ENCODE assay signal across 9 cellular contexts in the genomic region with DNA sequence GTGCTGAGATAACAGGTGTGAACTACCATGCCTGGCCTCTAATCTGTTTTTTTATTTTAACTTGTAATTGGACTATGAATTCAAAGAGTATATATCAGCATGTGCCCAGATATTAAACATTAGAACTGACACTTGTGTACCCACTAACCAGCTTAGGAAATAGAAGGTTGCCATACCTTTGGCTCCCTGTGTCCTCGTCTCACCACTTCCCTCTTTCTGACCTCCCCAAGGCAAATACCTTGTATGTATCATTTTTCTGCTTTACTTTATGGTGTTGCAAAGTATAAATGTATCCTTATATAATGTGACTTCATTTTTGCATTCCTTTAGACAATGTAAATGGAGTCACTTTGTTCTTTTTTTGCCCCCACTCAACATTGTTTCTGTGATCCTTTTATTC. TPM values are rescaled to one million over a fixed set of nuclear protein-coding genes. Genes with fewer than 3 reads are reported as not detected.
DNase-seq lines count a peak whose midpoint lies in the region; ATAC-seq, FAIRE-seq and TF ChIP-seq lines count a peak whose summit lies in the region.
"Had no signal": no experiment of that assay in that cellular context is flagged by ENCODE, and none has a peak within 500 bp of the region (broad histone marks: within the 10 kb centered on the region; RNA-seq: fewer than 3 reads in every experiment).

No MANE protein-coding gene starts in this region.

- H2AFZ ChIP-seq in GM23248 = no peak overlapping the region

- peaks cover 0 to 21% (median 18%) of the 10 kb centered on the region in 11 experiments; a peak in 18 of 22 replicates for H3K9me3 ChIP-seq in BLaER1 treated with 17β-estradiol and CSF1 and Interleukin-3, amounts not matched to agents 10 nM and 100 nM (replicated peaks in 1 of 11)
- no peaks in the 10 kb centered on the region for H3K9me3 ChIP-seq in GM23248 (ENCODE audit: low read depth)

- no peak for FAIRE-seq in GM12891 (lab: Jason Lieb, UNC)

- H4K20me1 ChIP-seq in BLaER1 treated with 17β-estradiol and CSF1 and Interleukin-3, amounts not matched to agents 10 nM and 100 nM = peaks cover 92 to 100% (median 96%) of the 10 kb centered on the region in 11 experiments
- H4K20me1 ChIP-seq in GM23248 (ENCODE audit: insufficient read depth) = peaks cover 57% of the 10 kb centered on the region

- TF ChIP-seq POLR2A in GM12891 (IDR thresholded peaks at IDR 0.05; ENCODE audit: low read depth, low read length) = no peak

- peaks cover 100% of the 10 kb centered on the region for H3K79me2 ChIP-seq in GM23248 (ENCODE audit: insufficient read depth)

- peak overlapping the region in 8 of 11 experiments; percentile 73 to 94 (median 84); a peak in 14 of 22 replicates for H3K27ac ChIP-seq in BLaER1 treated with 17β-estradiol and CSF1 and Interleukin-3, amounts not matched to agents 10 nM and 100 nM
- no peak overlapping the region for H3K27ac ChIP-seq in GM23248

- 95 to 97% methylated on average over 1 of the region's 1 CpG for WGBS in GM23248 (ENCODE audit: low coverage in 1 of 2, low lambda C conversion rate in 2 of 2, missing lambda C conversion rate in 2 of 2), 2 experiments

- H3K27me3 Mint-ChIP-seq in activated naive CD8-positive, alpha-beta T cell treated with anti-CD3 and anti-CD28 coated beads for 36 hours = no peaks in the 10 kb centered on the region
- H3K27me3 Mint-ChIP-seq in neural crest cell (ENCODE audit: low read depth) = no peaks in the 10 kb centered on the region

- ATAC-seq in HG02642 (IDR thresholded peaks at IDR 0.05; ENCODE audit: poor library complexity, unreplicated experiment) = no peak

- no peaks in the 10 kb centered on the region for H3K9me2 ChIP-seq in GM23248 (ENCODE audit: insufficient read depth)

- peak overlapping the region; percentile 44 for H3K27ac Mint-ChIP-seq in activated naive CD8-positive, alpha-beta T cell treated with anti-CD3 and anti-CD28 coated beads for 36 hours
- peak overlapping the region; percentile 3 for H3K27ac Mint-ChIP-seq in neural crest cell (ENCODE audit: unreplicated experiment)

- TF ChIP-seq CTCF in neural crest cell (conservative IDR thresholded peaks at IDR 0.05) = no peak

- in situ Hi-C loops in GM23248 (cut with MboI) = no loop called here

- peaks cover 27% of the 10 kb centered on the region for H3F3A ChIP-seq in GM23248 (ENCODE audit: insufficient read depth)

- H3K4me3 Mint-ChIP-seq in activated naive CD8-positive, alpha-beta T cell treated with anti-CD3 and anti-CD28 coated beads for 36 hours = no peak overlapping the region
- H3K4me3 Mint-ChIP-seq in neural crest cell = no peak overlapping the region

- no peak for DNase-seq in GM12891 (ENCODE audit: insufficient read length, low spot score)
- no peak for DNase-seq in activated naive CD8-positive, alpha-beta T cell treated with anti-CD3 and anti-CD28 coated beads for 36 hours
- no peak for DNase-seq in neural crest cell (ENCODE audit: low read depth, low spot score)
- DNase-seq in glomerular visceral epithelial cell (ENCODE audit: extremely low spot score) = no peak
- no peak for DNase-seq in GM23248
- DNase-seq: NCI-H2029; stimulated activated CD4-positive, alpha-beta T cell treated with anti-CD3 and anti-CD28 coated beads, Interleukin-4, amount 100 ng/mL, for 1 hour had no signal

- no peaks in the 10 kb centered on the region for H3K27me3 ChIP-seq in BLaER1 treated with 17β-estradiol and CSF1 and Interleukin-3, amounts not matched to agents 10 nM and 100 nM
- H3K27me3 ChIP-seq in GM23248 (replicated peaks; ENCODE audit: insufficient read depth) = no peaks in the 10 kb centered on the region

- H3K4me3 ChIP-seq in BLaER1 treated with 17β-estradiol and CSF1 and Interleukin-3, amounts not matched to agents 10 nM and 100 nM = no peak overlapping the region
- no peak overlapping the region for H3K4me3 ChIP-seq in GM23248

- H3K4me1 Mint-ChIP-seq in activated naive CD8-positive, alpha-beta T cell treated with anti-CD3 and anti-CD28 coated beads for 36 hours = peaks cover 80% of the 10 kb centered on the region
- H3K4me1 Mint-ChIP-seq in neural crest cell = peaks cover 55% of the 10 kb centered on the region

- H3K9ac ChIP-seq in BLaER1 treated with 17β-estradiol and CSF1 and Interleukin-3, amounts not matched to agents 10 nM and 100 nM = peak overlapping the region in 1 of 11 experiments; percentile 19; a peak in 1 of 22 replicates
- no peak overlapping the region for H3K9ac ChIP-seq in GM23248

- no peaks in the 10 kb centered on the region for H3K9me3 Mint-ChIP-seq in activated naive CD8-positive, alpha-beta T cell treated with anti-CD3 and anti-CD28 coated beads for 36 hours
- peaks cover 9% of the 10 kb centered on the region for H3K9me3 Mint-ChIP-seq in neural crest cell

- peak overlapping the region; percentile 83 to 99 (median 93) for H3K4me2 ChIP-seq in BLaER1 treated with 17β-estradiol and CSF1 and Interleukin-3, amounts not matched to agents 10 nM and 100 nM
- no peak overlapping the region for H3K4me2 ChIP-seq in GM23248 (ENCODE audit: unreplicated experiment)

- peaks cover 0 to 63% (median 42%) of the 10 kb centered on the region in 11 experiments; a peak in 20 of 22 replicates for H3K36me3 ChIP-seq in BLaER1 treated with 17β-estradiol and CSF1 and Interleukin-3, amounts not matched to agents 10 nM and 100 nM
- H3K36me3 ChIP-seq in GM23248 (ENCODE audit: low read depth) = no peaks in the 10 kb centered on the region

- peaks cover 86 to 100% (median 95%) of the 10 kb centered on the region in 10 experiments for H3K4me1 ChIP-seq in BLaER1 treated with 17β-estradiol and CSF1 and Interleukin-3, amounts not matched to agents 10 nM and 100 nM
- H3K4me1 ChIP-seq in GM23248 (ENCODE audit: insufficient read depth) = peaks cover 35% of the 10 kb centered on the region

- peaks cover 53% of the 10 kb centered on the region for H3K36me3 Mint-ChIP-seq in activated naive CD8-positive, alpha-beta T cell treated with anti-CD3 and anti-CD28 coated beads for 36 hours
- H3K36me3 Mint-ChIP-seq in neural crest cell (ENCODE audit: low read depth) = peaks cover 36% of the 10 kb centered on the region

TF ChIP-seq in GM12891, 5 proteins besides CTCF, POLR2A, EP300 and RAD21:
- TF ChIP-seq SPI1 (IDR thresholded peaks at IDR 0.05; ENCODE audit: low read depth, low read length) (peak; percentile 54), POU2F2 (IDR thresholded peaks at IDR 0.05; ENCODE audit: low read depth, low read length) (no peak)
TF ChIP-seq in GM12891: peak in this region for 1.

RNA-seq across cellular contexts. Expression of a gene that starts 9.1 kb away (rescaled TPM):
- 31.2 TPM for polyA plus RNA-seq in GM12891 (2012; ENCODE audit: low read depth, missing spikeins)
- total RNA-seq in activated naive CD8-positive, alpha-beta T cell treated with anti-CD3 and anti-CD28 coated beads for 36 hours = 100 to 1,000 TPM; 122 to 123 TPM
- total RNA-seq in neural crest cell = 108 and 111 TPM in 2 replicates
- 71.2 and 96.0 TPM in 2 replicates for total RNA-seq in GM23248 (2014; rRNA removed; shearing (Covaris generic))
- polyA plus RNA-seq in GM23248 (2016; fragmentation: Nextera tagmentation; extraction: Ambion mirVana) = 47.5 and 47.9 TPM in 2 replicates
